8 cellular contexts compared by ENCODE assay signal in the genomic region with DNA sequence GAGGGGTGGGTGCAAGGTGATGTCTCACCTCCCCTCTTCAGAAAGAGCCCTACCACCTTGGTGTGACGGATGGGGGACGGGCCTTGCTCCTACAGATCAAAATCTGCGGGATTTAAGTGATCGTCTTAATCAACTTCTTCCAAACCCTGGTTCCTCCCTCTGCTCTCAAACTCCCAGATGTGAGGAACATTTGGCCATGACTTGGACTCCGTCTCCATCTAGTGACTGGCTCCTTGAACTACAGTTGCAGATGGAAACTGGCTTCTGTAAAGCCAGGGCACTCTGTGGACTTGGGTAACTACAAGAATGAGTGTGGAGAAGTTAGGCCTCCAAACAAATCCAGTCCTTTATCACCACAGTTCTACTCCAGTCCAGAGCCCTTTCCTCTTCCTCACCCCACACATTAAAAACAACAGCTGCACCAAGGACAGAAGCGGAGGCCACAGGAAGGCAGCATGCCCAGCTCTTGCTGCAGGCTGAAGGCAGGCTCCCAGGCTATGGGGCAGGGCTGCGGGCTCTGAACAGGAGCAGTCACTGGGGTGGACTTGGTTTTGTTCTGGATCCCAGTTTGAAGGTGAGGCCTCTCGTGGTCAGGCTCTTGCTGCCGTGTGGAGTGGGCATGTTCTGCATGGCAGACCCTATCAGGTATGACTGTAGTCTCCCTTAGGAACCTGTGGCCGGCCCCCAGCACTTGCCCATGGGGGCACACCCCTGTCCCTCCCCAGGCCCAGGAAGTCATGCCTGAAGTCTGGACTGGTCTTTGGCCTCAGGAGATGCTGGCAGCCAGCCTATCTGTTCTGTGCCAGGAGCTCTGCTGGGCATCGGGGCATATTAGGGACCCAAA.
DNase-seq lines count a peak whose midpoint lies in the region; ATAC-seq and TF ChIP-seq lines count a peak whose summit lies in the region.

No MANE protein-coding gene starts in this region.

- no peak overlapping the region for H3K27ac Mint-ChIP-seq in activated CD4-positive, alpha-beta T cell treated with anti-CD3 and anti-CD28 coated beads, Interleukin-2, amount 10 ng/mL, durations not matched to agents 7 days and 5 days
- H3K27ac Mint-ChIP-seq in chondrocyte (ENCODE audit: unreplicated experiment), result no peak overlapping the region

- CTCF ChIA-PET in activated CD4-positive, alpha-beta T cell treated with anti-CD3 and anti-CD28 coated beads, Interleukin-2, amount 10 ng/mL, durations not matched to agents 7 days and 5 days (lab: Charles Lee), result no interaction called here

- no peaks in the 10 kb centered on the region for H3K9me3 Mint-ChIP-seq in activated CD4-positive, alpha-beta T cell treated with anti-CD3 and anti-CD28 coated beads, Interleukin-2, amount 10 ng/mL, durations not matched to agents 7 days and 5 days
- H3K9me3 Mint-ChIP-seq in chondrocyte (ENCODE audit: low read depth), result no peaks in the 10 kb centered on the region

- ATAC-seq in GM21619 (IDR thresholded peaks at IDR 0.05; ENCODE audit: unreplicated experiment) (peak; percentile 76), left lung (peak; percentile 79)

- no peaks in the 10 kb centered on the region for H3K36me3 Mint-ChIP-seq in activated CD4-positive, alpha-beta T cell treated with anti-CD3 and anti-CD28 coated beads, Interleukin-2, amount 10 ng/mL, durations not matched to agents 7 days and 5 days (ENCODE audit: low read depth)
- H3K36me3 Mint-ChIP-seq in chondrocyte (ENCODE audit: low read depth), result no peaks in the 10 kb centered on the region

- H3K9me3 ChIP-seq in left lung, result no peaks in the 10 kb centered on the region

- H3K27me3 ChIP-seq in left lung, result no peaks in the 10 kb centered on the region

- H3K4me3 ChIP-seq in left lung, result no peak overlapping the region

- H3K4me3 Mint-ChIP-seq in activated CD4-positive, alpha-beta T cell treated with anti-CD3 and anti-CD28 coated beads, Interleukin-2, amount 10 ng/mL, durations not matched to agents 7 days and 5 days, result no peak overlapping the region
- H3K4me3 Mint-ChIP-seq in chondrocyte (ENCODE audit: unreplicated experiment), result no peak overlapping the region

- peak; percentile 21 for DNase-seq in activated CD4-positive, alpha-beta T cell treated with anti-CD3 and anti-CD28 coated beads, Interleukin-2, amount 10 ng/mL, durations not matched to agents 7 days and 5 days
- DNase-seq in activated CD4-positive, alpha-beta T cell treated with anti-CD3 and anti-CD28 coated beads, Interleukin-2, amount 50 U/mL, for 1 hour, result no peak
- peak; percentile 63 for DNase-seq in HuH-7 (ENCODE audit: low spot score)
- peak; percentile 19 for DNase-seq in OCI-M2 (lab: John Stamatoyannopoulos, UW; ENCODE audit: unreplicated experiment)
- DNase-seq in chondrocyte (ENCODE audit: low spot score), result no peak
- peak in 1 of 2 donors; percentile 58 for DNase-seq in left lung
- DNase-seq in ureter (ENCODE audit: low spot score), result peak; percentile 57

- POLR2A ChIA-PET in activated CD4-positive, alpha-beta T cell treated with anti-CD3 and anti-CD28 coated beads, Interleukin-2, amount 10 ng/mL, durations not matched to agents 7 days and 5 days (lab: Charles Lee), result no interaction called here

- intact Hi-C loops in left lung (cut with DNase I), result no loop called here

- no peaks in the 10 kb centered on the region for H3K36me3 ChIP-seq in left lung

- no peak overlapping the region for H3K27ac ChIP-seq in left lung

- no peaks in the 10 kb centered on the region for H3K4me1 Mint-ChIP-seq in activated CD4-positive, alpha-beta T cell treated with anti-CD3 and anti-CD28 coated beads, Interleukin-2, amount 10 ng/mL, durations not matched to agents 7 days and 5 days
- H3K4me1 Mint-ChIP-seq in chondrocyte (ENCODE audit: low read depth), result no peaks in the 10 kb centered on the region

- no peaks in the 10 kb centered on the region for H3K4me1 ChIP-seq in left lung

- TF ChIP-seq CTCF in chondrocyte (IDR thresholded peaks at IDR 0.05), result peak; percentile 83
- peak; percentile 40 to 55 for TF ChIP-seq CTCF in left lung (IDR thresholded peaks at IDR 0.05)

- H3K27me3 Mint-ChIP-seq in activated CD4-positive, alpha-beta T cell treated with anti-CD3 and anti-CD28 coated beads, Interleukin-2, amount 10 ng/mL, durations not matched to agents 7 days and 5 days, result no peaks in the 10 kb centered on the region
- peaks cover 9% of the 10 kb centered on the region for H3K27me3 Mint-ChIP-seq in chondrocyte (ENCODE audit: low read depth)

Comparison
In these comparisons a context has a peak if more than half of its experiments do, and no peak if none do; other contexts are left out.
1. DNase-seq: peak in activated CD4-positive, alpha-beta T cell treated with anti-CD3 and anti-CD28 coated beads, Interleukin-2, amount 10 ng/mL, durations not matched to agents 7 days and 5 days (single experiment), HuH-7 (single experiment), OCI-M2 (single experiment) and ureter (single experiment); none in activated CD4-positive, alpha-beta T cell treated with anti-CD3 and anti-CD28 coated beads, Interleukin-2, amount 50 U/mL, for 1 hour (single experiment) and chondrocyte (single experiment).